Comparison of ENCODE assay signal across 9 cellular contexts in the genomic region with DNA sequence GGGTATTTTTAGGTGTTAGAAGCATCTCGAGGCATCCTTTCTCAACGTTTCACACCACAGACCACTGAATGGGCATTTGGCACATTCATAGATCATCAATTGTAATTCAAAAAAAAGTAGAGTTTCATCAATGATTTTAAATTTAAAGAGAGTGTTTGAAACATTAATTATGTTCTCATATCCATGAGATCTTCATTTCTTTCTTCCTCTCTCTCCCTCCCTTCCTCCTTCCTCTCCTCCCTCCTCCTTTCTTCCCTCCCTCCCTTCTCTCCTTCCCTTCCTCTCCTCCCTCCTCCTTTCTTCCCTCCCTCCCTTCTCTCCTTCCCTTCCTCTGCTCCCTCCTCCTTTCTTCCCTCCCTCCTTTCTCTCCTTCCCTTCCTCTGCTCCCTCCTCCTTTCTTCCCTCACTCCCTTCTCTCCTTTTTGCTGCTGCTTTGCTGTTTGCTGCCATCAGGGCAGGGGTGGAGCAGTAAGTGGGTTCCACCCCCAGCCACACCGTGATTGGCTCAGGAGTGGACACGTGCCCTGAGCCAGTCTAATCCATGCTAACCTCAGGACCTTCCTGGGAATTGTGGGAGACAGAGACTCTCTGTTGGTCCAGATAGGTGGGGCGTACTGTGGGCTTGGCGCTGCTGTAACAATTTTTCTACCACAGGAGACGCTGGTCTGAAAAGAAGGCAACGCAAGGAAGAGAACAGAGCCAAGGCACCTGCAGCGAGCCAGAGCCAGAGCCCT. TPM values are rescaled to one million over a fixed set of nuclear protein-coding genes. Genes with fewer than 3 reads are reported as not detected.
DNase-seq lines count a peak whose midpoint lies in the region; ATAC-seq and TF ChIP-seq lines count a peak whose summit lies in the region.
"Had no signal": no experiment of that assay in that cellular context is flagged by ENCODE, and none has a peak within 500 bp of the region (broad histone marks: within the 10 kb centered on the region; RNA-seq: fewer than 3 reads in every experiment).

No MANE protein-coding gene starts in this region.

- no peak overlapping the region for H3K4me3 Mint-ChIP-seq in stimulated activated memory B cell treated with anti-CD40 and anti-IgM and Interleukin-4, amounts not matched to agents 10 μg/mL and 1 μg/mL and 100 μg/mL, for 72 hours
- no peak overlapping the region for H3K4me3 Mint-ChIP-seq in effector memory CD8-positive, alpha-beta T cell
- H3K4me3 Mint-ChIP-seq: activated naive CD4-positive, alpha-beta T cell treated with anti-CD3 and anti-CD28 coated beads, Interleukin-2, amount 50 U/mL, for 24 hours had no signal

- no peaks in the 10 kb centered on the region for H3K9me3 Mint-ChIP-seq in stimulated activated memory B cell treated with anti-CD40 and anti-IgM and Interleukin-4, amounts not matched to agents 10 μg/mL and 1 μg/mL and 100 μg/mL, for 72 hours
- H3K9me3 Mint-ChIP-seq in effector memory CD8-positive, alpha-beta T cell: no peaks in the 10 kb centered on the region
- H3K9me3 Mint-ChIP-seq: activated naive CD4-positive, alpha-beta T cell treated with anti-CD3 and anti-CD28 coated beads, Interleukin-2, amount 50 U/mL, for 24 hours had no signal

- H3K4me1 Mint-ChIP-seq in stimulated activated memory B cell treated with anti-CD40 and anti-IgM and Interleukin-4, amounts not matched to agents 10 μg/mL and 1 μg/mL and 100 μg/mL, for 72 hours: peaks cover 7% of the 10 kb centered on the region
- H3K4me1 Mint-ChIP-seq in effector memory CD8-positive, alpha-beta T cell (ENCODE audit: low read depth in 2 of 2): peaks cover 2 to 4% of the 10 kb centered on the region in 2 donors

- H3K27ac ChIP-seq in adrenal gland: peak overlapping the region; percentile 35 to 93 (median 82)
- H3K27ac ChIP-seq in heart left ventricle: peak overlapping the region; percentile 74 to 95 (median 88)

- peak; percentile 44 to 93 for TF ChIP-seq POLR2A in adrenal gland (IDR thresholded peaks at IDR 0.05)
- peak in 1 of 2 donors; percentile 48 for TF ChIP-seq POLR2A in heart left ventricle (IDR thresholded peaks at IDR 0.05)

- no peaks in the 10 kb centered on the region for H3K36me3 ChIP-seq in adrenal gland (replicated peaks in 1 of 2)
- no peaks in the 10 kb centered on the region for H3K36me3 ChIP-seq in heart left ventricle

- TF ChIP-seq CTCF in AG09309 (IDR thresholded peaks at IDR 0.05; ENCODE audit: control insufficient read depth, insufficient read depth, low read depth, low read length, missing control alignments): peak; percentile 24
- TF ChIP-seq CTCF in adrenal gland (IDR thresholded peaks at IDR 0.05): peak; percentile 10 to 52 (median 39)
- TF ChIP-seq CTCF in heart left ventricle (IDR thresholded peaks at IDR 0.05): peak in 6 of 12 donors; percentile 9 to 50 (median 30)

- H3K27me3 Mint-ChIP-seq in stimulated activated memory B cell treated with anti-CD40 and anti-IgM and Interleukin-4, amounts not matched to agents 10 μg/mL and 1 μg/mL and 100 μg/mL, for 72 hours: peaks cover 41% of the 10 kb centered on the region
- peaks cover 39 to 48% of the 10 kb centered on the region in 2 donors for H3K27me3 Mint-ChIP-seq in effector memory CD8-positive, alpha-beta T cell

- H3K27me3 ChIP-seq in adrenal gland (no peaks in the 10 kb centered on the region), heart left ventricle (peaks cover 0 to 15% (median 0%) of the 10 kb centered on the region in 9 donors)

- H3K4me3 ChIP-seq in AG09309 (ENCODE audit: control insufficient read depth, low read depth, low read length) (peak overlapping the region; percentile 5), adrenal gland (peak overlapping the region in 1 of 4 donors; percentile 14), heart left ventricle (peak overlapping the region in 10 of 12 donors; percentile 18 to 45 (median 30))

- H3K4me1 ChIP-seq in adrenal gland (replicated peaks in 1 of 2) (peaks cover 15 to 36% of the 10 kb centered on the region in 2 donors), heart left ventricle (peaks cover 0 to 33% (median 19%) of the 10 kb centered on the region in 12 donors)

- WGBS in adrenal gland, 4 donors: 20 to 31% (median 28%) methylated on average over 9 of the region's 9 CpGs
- 21 to 32% (median 26%) methylated on average over 9 of the region's 9 CpGs for WGBS in heart left ventricle, 4 donors

- H3K27ac Mint-ChIP-seq in stimulated activated memory B cell treated with anti-CD40 and anti-IgM and Interleukin-4, amounts not matched to agents 10 μg/mL and 1 μg/mL and 100 μg/mL, for 72 hours: no peak overlapping the region
- no peak overlapping the region for H3K27ac Mint-ChIP-seq in effector memory CD8-positive, alpha-beta T cell
- H3K27ac Mint-ChIP-seq: activated naive CD4-positive, alpha-beta T cell treated with anti-CD3 and anti-CD28 coated beads, Interleukin-2, amount 50 U/mL, for 24 hours had no signal

- no peaks in the 10 kb centered on the region for H3K36me3 Mint-ChIP-seq in stimulated activated memory B cell treated with anti-CD40 and anti-IgM and Interleukin-4, amounts not matched to agents 10 μg/mL and 1 μg/mL and 100 μg/mL, for 72 hours
- H3K36me3 Mint-ChIP-seq in effector memory CD8-positive, alpha-beta T cell (ENCODE audit: insufficient read depth): no peaks in the 10 kb centered on the region
- H3K36me3 Mint-ChIP-seq: activated naive CD4-positive, alpha-beta T cell treated with anti-CD3 and anti-CD28 coated beads, Interleukin-2, amount 50 U/mL, for 24 hours had no signal

- ATAC-seq in heart left ventricle: peak; percentile 97 to 98 (median 97)
- ATAC-seq in GM21723 (IDR thresholded peaks at IDR 0.05; ENCODE audit: unreplicated experiment): no peak
- ATAC-seq in stimulated activated memory B cell treated with anti-CD40 and anti-IgM and Interleukin-4, amounts not matched to agents 10 μg/mL and 1 μg/mL and 100 μg/mL, for 72 hours: no peak
- no peak for ATAC-seq in effector memory CD8-positive, alpha-beta T cell (replicated peaks)

- H3K9me3 ChIP-seq in adrenal gland (replicated peaks in 1 of 3): no peaks in the 10 kb centered on the region
- H3K9me3 ChIP-seq in heart left ventricle: no peaks in the 10 kb centered on the region

- DNase-seq in AG09309 (ENCODE audit: low read depth) (peak; percentile 8), NCI-H1105 (lab: John Stamatoyannopoulos, UW) (peak; percentile 90), adrenal gland (peak; percentile 80 to 96 (median 90)), heart left ventricle (peak; percentile 77 to 89 (median 82)), renal cortical epithelial cell (ENCODE audit: low read depth) (peak; percentile 81)
- no peak for DNase-seq in effector memory CD8-positive, alpha-beta T cell

- intact Hi-C loops in adrenal gland (cut with DNase I) (loop anchor here (5.0 to 10.0 kb wide), 3 partner anchors 49 to 149 kb away; partner anchors contain the start of gene CBX6 (in 2 of the 2)), heart left ventricle (cut with DNase I) (loop anchor here in 7 of 10 donors (1.0 to 10.0 kb wide), 6 partner anchors 41 to 139 kb away; partner anchors contain the start of gene CBX6 (in 5 of the 7))

RNA-seq across cellular contexts. Expression of gene APOBEC3A, which starts 33.8 kb away (rescaled TPM):
- under 1 TPM in 4 of 8 donors, not detected in 4; 0.28 to 0.95 (median 0.54) TPM for total RNA-seq in adrenal gland
- polyA plus RNA-seq in adrenal gland: under 1 TPM; 0.27 to 0.72 (median 0.48) TPM
- 1 to 10 TPM in 3 of 9 donors, under 1 TPM in 3, not detected in 3; 0.36 to 7.7 (median 1.4) TPM for total RNA-seq in heart left ventricle
- 1 to 10 TPM in 1 of 2 donors, under 1 TPM in 1; 0.58 to 1.4 TPM for polyA plus RNA-seq in heart left ventricle
- total RNA-seq in renal cortical epithelial cell: 2.1 TPM in 1 of 2 replicates, not detected in the other

RNA-seq across cellular contexts. Expression of gene CBX6, which starts 51.6 kb away (rescaled TPM):
- total RNA-seq in adrenal gland (100 to 1,000 TPM in 1 of 8 donors, 10 to 100 TPM in 7; 48.0 to 151 (median 79.5) TPM), heart left ventricle (10 to 100 TPM; 28.3 to 59.0 (median 43.9) TPM), renal cortical epithelial cell (28.3 and 62.7 TPM in 2 replicates)
- polyA plus RNA-seq in adrenal gland (10 to 100 TPM; 21.0 to 87.3 (median 38.8) TPM), heart left ventricle (10 to 100 TPM; 21.1 to 43.5 TPM)

RNA-seq across cellular contexts. Expression of gene APOBEC3B, which starts 58.5 kb away (rescaled TPM):
- total RNA-seq in adrenal gland: 1 to 10 TPM in 6 of 8 donors, under 1 TPM in 1, not detected in 1; 0.74 to 2.4 (median 1.5) TPM
- polyA plus RNA-seq in adrenal gland: 1 to 10 TPM in 2 of 3 donors, under 1 TPM in 1; 0.32 to 2.8 (median 1.0) TPM
- 10 to 100 TPM in 1 of 9 donors, 1 to 10 TPM in 3, under 1 TPM in 3, not detected in 2; 0.49 to 10.3 (median 1.1) TPM for total RNA-seq in heart left ventricle
- polyA plus RNA-seq in heart left ventricle: 1 to 10 TPM in 1 of 2 donors, under 1 TPM in 1; 0.85 to 1.0 TPM
- total RNA-seq in renal cortical epithelial cell: 0.15 and 4.0 TPM in 2 replicates

Comparison
In these comparisons a context has a peak if more than half of its experiments do, and no peak if none do; other contexts are left out.
1. DNase-seq: peak in AG09309 (single experiment), NCI-H1105 (single experiment), adrenal gland (7 of 7), heart left ventricle (5 of 5) and renal cortical epithelial cell (single experiment); none in effector memory CD8-positive, alpha-beta T cell (0 of 3).
2. ATAC-seq: peak in heart left ventricle (4 of 4); none in GM21723 (single experiment), stimulated activated memory B cell treated with anti-CD40 and anti-IgM and Interleukin-4, amounts not matched to agents 10 μg/mL and 1 μg/mL and 100 μg/mL, for 72 hours (single experiment) and effector memory CD8-positive, alpha-beta T cell (single experiment).